In genomic region chr2:219569635-219570034, GRCh38 we compare ENCODE assay signal across 8 cellular contexts. TPM values are rescaled to one million over a fixed set of nuclear protein-coding genes. Genes with fewer than 3 reads are reported as not detected.
A peak's percentile ranks its signal among the peaks of the same experiment; 100 is the strongest.
DNase-seq lines count a peak whose midpoint lies in the region; ATAC-seq, FAIRE-seq and TF ChIP-seq lines count a peak whose summit lies in the region.
"Had no signal": no experiment of that assay in that cellular context is flagged by ENCODE, and none has a peak within 500 bp of the region (broad histone marks: within the 10 kb centered on the region; RNA-seq: fewer than 3 reads in every experiment).

No MANE protein-coding gene starts in this region.

- H3K27ac ChIP-seq in PC-9 (peak overlapping the region; percentile 28), gastrocnemius medialis (peak overlapping the region; percentile 79 to 90 (median 86))

- H3F3A ChIP-seq in PC-9 (ENCODE audit: insufficient read depth, low read depth) = peaks cover 13% of the 10 kb centered on the region

- no peak for TF ChIP-seq POLR2A in gastrocnemius medialis (IDR thresholded peaks at IDR 0.05)

- H3K4me3 ChIP-seq in PC-9 (peak overlapping the region; percentile 67), gastrocnemius medialis (peak overlapping the region in 2 of 4 donors; percentile 56 to 62)

- peaks cover 28% of the 10 kb centered on the region for H3K4me1 ChIP-seq in PC-9 (replicated peaks; ENCODE audit: insufficient read depth)
- H3K4me1 ChIP-seq in gastrocnemius medialis = peaks cover 11 to 14% of the 10 kb centered on the region in 2 donors

- TF ChIP-seq CTCF in GM20000 (IDR thresholded peaks at IDR 0.05; ENCODE audit: extremely low read depth, missing control alignments) (no peak), PC-9 (conservative IDR thresholded peaks at IDR 0.05) (no peak), gastrocnemius medialis (IDR thresholded peaks at IDR 0.05 in 4 of 5, conservative IDR thresholded peaks at IDR 0.05 in 1 of 5) (no peak)

- no peaks in the 10 kb centered on the region for H3K9me3 ChIP-seq in PC-9 (ENCODE audit: insufficient read depth, low read depth)
- no peaks in the 10 kb centered on the region for H3K9me3 ChIP-seq in gastrocnemius medialis
- H3K9me3 ChIP-seq: body of pancreas had no signal

- ATAC-seq in gastrocnemius medialis = no peak
- no peak for ATAC-seq in HG02840 (IDR thresholded peaks at IDR 0.05; ENCODE audit: low FRiP score, unreplicated experiment)
- ATAC-seq in HG02678 (IDR thresholded peaks at IDR 0.05; ENCODE audit: unreplicated experiment) = no peak

- peak overlapping the region; percentile 67 for H2AFZ ChIP-seq in PC-9

- H3K4me2 ChIP-seq in PC-9 = peak overlapping the region; percentile 98

- peak; percentile 19 for DNase-seq in GM20000 (ENCODE audit: low spot score)
- no peak for DNase-seq in PC-9
- peak; percentile 21 to 26 for DNase-seq in frontal cortex (ENCODE audit: low spot score in 2 of 2)
- no peak for DNase-seq in gastrocnemius medialis
- DNase-seq in activated CD8-positive, alpha-beta memory T cell treated with anti-CD3 and anti-CD28 coated beads, Interleukin-2, amount 50 U/mL, for 48 hours = no peak

- POLR2A ChIA-PET in PC-9 (lab: Charles Lee; ENCODE audit: unreplicated experiment) = interaction anchor here (0.8 to 1.1 kb wide), 2 partner anchors 26 to 27 kb away, joined by 6 read pairs; no protein-coding TSS in a partner anchor

- H4K20me1 ChIP-seq in PC-9 (ENCODE audit: insufficient read depth) = no peaks in the 10 kb centered on the region

- FAIRE-seq in frontal cortex (lab: Jason Lieb, UNC) = no peak

- H3K9me2 ChIP-seq in PC-9 (ENCODE audit: insufficient read depth) = no peaks in the 10 kb centered on the region

- in situ Hi-C loops in gastrocnemius medialis (cut with MboI; ENCODE audit: low sequenced_read_pairs in 4 of 4) = no loop called here

- H3K27me3 ChIP-seq in PC-9 (ENCODE audit: insufficient read depth, low read depth) (no peaks in the 10 kb centered on the region), gastrocnemius medialis (no peaks in the 10 kb centered on the region)
- H3K27me3 ChIP-seq: body of pancreas had no signal

- CTCF ChIA-PET in PC-9 (lab: Charles Lee) = no interaction called here

- BruUV-seq in PC-9 (replicated peaks; lab: Mats Ljungman, UMichigan) = TSS peak; percentile 46

- H3K36me3 ChIP-seq in PC-9 (ENCODE audit: low read depth) (no peaks in the 10 kb centered on the region), gastrocnemius medialis (peaks cover 0 to 8% of the 10 kb centered on the region in 2 donors)

- peaks cover 13% of the 10 kb centered on the region for H3K79me2 ChIP-seq in PC-9 (ENCODE audit: low read depth)

- intact Hi-C loops in PC-9 (cut with micrococcal nuclease; ENCODE audit: unreplicated experiment) = loop anchor here (2.0 kb wide), 1 partner anchor 27 kb away; the partner anchor contains the start of gene CHPF
- intact Hi-C loops in gastrocnemius medialis (cut with DNase I; ENCODE audit: low total_unique reads) = loop anchor here (2.0 kb wide), 1 partner anchor 27 kb away; the partner anchor contains the start of gene CHPF

RNA-seq across cellular contexts. Expression of gene OBSL1, which starts 1.7 kb away (rescaled TPM):
- total RNA-seq in PC-9 (2021) (110 and 161 TPM in 2 replicates), frontal cortex (40.4 TPM), gastrocnemius medialis (10 to 100 TPM; 47.9 to 72.9 (median 56.5) TPM)

RNA-seq across cellular contexts. Expression of gene INHA, which starts 2.5 kb away (rescaled TPM):
- total RNA-seq in PC-9 (2021) (5.2 and 9.1 TPM in 2 replicates), frontal cortex (0.41 TPM), gastrocnemius medialis (1 to 10 TPM in 1 of 4 donors, under 1 TPM in 1, not detected in 2; 0.29 to 3.5 TPM)

RNA-seq across cellular contexts. Expression of gene TMEM198, which starts 25.8 kb away (rescaled TPM):
- total RNA-seq in PC-9 (2021) (3.6 and 5.8 TPM in 2 replicates), frontal cortex (14.7 TPM), gastrocnemius medialis (1 to 10 TPM in 3 of 4 donors, under 1 TPM in 1; 0.87 to 6.7 (median 3.3) TPM)

RNA-seq across cellular contexts. Expression of gene CHPF, which starts 26.0 kb away (rescaled TPM):
- total RNA-seq in PC-9 (2021) (78.2 and 89.7 TPM in 2 replicates), frontal cortex (24.1 TPM), gastrocnemius medialis (10 to 100 TPM; 21.0 to 50.5 (median 37.2) TPM)

RNA-seq across cellular contexts. Expression of gene STK11IP, which starts 28.0 kb away (rescaled TPM):
- total RNA-seq in PC-9 (2021) (40.6 and 42.5 TPM in 2 replicates), frontal cortex (13.0 TPM), gastrocnemius medialis (1 to 10 TPM; 5.4 to 7.5 (median 6.5) TPM)

Comparison
In these comparisons a context has a peak if more than half of its experiments do, and no peak if none do; other contexts are left out.
1. DNase-seq: peak in GM20000 (single experiment) and frontal cortex (2 of 2); none in PC-9 (0 of 2), gastrocnemius medialis (0 of 2) and activated CD8-positive, alpha-beta memory T cell treated with anti-CD3 and anti-CD28 coated beads, Interleukin-2, amount 50 U/mL, for 48 hours (single experiment).